34 cellular contexts compared by ENCODE assay signal in genomic region chr10:108413954-108414353, GRCh38.
"Had no signal": no experiment of that assay in that cellular context is flagged by ENCODE, and none has a peak within 500 bp of the region (broad histone marks: within the 10 kb centered on the region; RNA-seq: fewer than 3 reads in every experiment).

No MANE protein-coding gene starts in this region.

- FAIRE-seq: astrocyte, bronchial epithelial cell had no signal

- H3K4me3 ChIP-seq: adrenal gland, ascending aorta, body of pancreas, breast epithelium, cardiac muscle cell had no signal

- H3K27ac ChIP-seq: adrenal gland, ascending aorta, body of pancreas, brain microvascular endothelial cell, breast epithelium, cardiac muscle cell had no signal

- H3K27me3 ChIP-seq: adrenal gland, ascending aorta, body of pancreas, brain microvascular endothelial cell, breast epithelium, cardiac muscle cell had no signal

- H3K36me3 ChIP-seq: adrenal gland, ascending aorta, brain microvascular endothelial cell, breast epithelium, cardiac muscle cell had no signal

- H3K9me3 ChIP-seq: adrenal gland, ascending aorta, body of pancreas, breast epithelium had no signal

- DNase-seq: activated effector memory CD4-positive, alpha-beta T cell treated with anti-CD3 and anti-CD28 coated beads, Interleukin-2, amount 50 U/mL, for 16 hours; activated effector memory CD4-positive, alpha-beta T cell treated with Interleukin-2 at 50 U/mL for 16 hours; activated gamma-delta T cell; activated gamma-delta T cell treated with Interleukin-2 at 50 U/mL for 16 hours; activated naive CD4-positive, alpha-beta T cell; activated naive CD4-positive, alpha-beta T cell treated with anti-CD3 and anti-CD28 coated beads for 36 hours; activated naive CD4-positive, alpha-beta T cell treated with anti-CD3 and anti-CD28 coated beads, Interleukin-2, amount 10 ng/mL, durations not matched to agents 7 days and 5 days; activated naive CD4-positive, alpha-beta T cell treated with anti-CD3 and anti-CD28 coated beads, Interleukin-2, amount 50 U/mL, for 16 hours; activated naive CD4-positive, alpha-beta T cell treated with Interleukin-2 at 50 U/mL for 16 hours; activated naive CD8-positive, alpha-beta T cell treated with anti-CD3 and anti-CD28 coated beads for 36 hours; activated naive CD8-positive, alpha-beta T cell treated with anti-CD3 and anti-CD28 coated beads, Interleukin-2, amount 10 ng/mL, durations not matched to agents 7 days and 5 days; activated naive CD8-positive, alpha-beta T cell treated with anti-CD3 and anti-CD28 coated beads, Interleukin-2, amount 50 U/mL, for 24 hours; activated T-cell treated with anti-CD3 and anti-CD28 coated beads, Interleukin-2, amount 50 U/mL, for 1 hour; activated T-cell treated with anti-CD3 and anti-CD28 coated beads, Interleukin-2, amount 50 U/mL, for 24 hours; activated T-cell treated with anti-CD3 and anti-CD28 coated beads, Interleukin-2, amount 50 U/mL, for 4 hours; activated T-cell treated with anti-CD3 and anti-CD28 coated beads, Interleukin-2, amount 50 U/mL, for 48 hours; activated T-cell treated with anti-CD3 and anti-CD28 coated beads, Interleukin-2, amount 50 U/mL, for 72 hours; adrenal gland; amniotic stem cell; amygdala; anterior cingulate cortex; aorta; body of pancreas; brain microvascular endothelial cell; caudate nucleus; central memory CD4-positive, alpha-beta T cell; cerebellar nuclear complex had no signal

- ATAC-seq: activated naive CD4-positive, alpha-beta T cell treated with anti-CD3 and anti-CD28 coated beads, Interleukin-2, amount 50 U/mL, for 72 hours; activated naive CD8-positive, alpha-beta T cell treated with anti-CD3 and anti-CD28 coated beads, Interleukin-2, amount 50 U/mL, for 24 hours; activated T-cell treated with anti-CD3 and anti-CD28 coated beads, Interleukin-2, amount 50 U/mL, for 4 hours; activated T-cell treated with anti-CD3 and anti-CD28 coated beads, Interleukin-2, amount 50 U/mL, for 72 hours; activated T-helper 17 cell treated with anti-CD3 and anti-CD28 coated beads, Interleukin-2, amount 50 U/mL, for 72 hours; body of pancreas had no signal
